In the genomic region with DNA sequence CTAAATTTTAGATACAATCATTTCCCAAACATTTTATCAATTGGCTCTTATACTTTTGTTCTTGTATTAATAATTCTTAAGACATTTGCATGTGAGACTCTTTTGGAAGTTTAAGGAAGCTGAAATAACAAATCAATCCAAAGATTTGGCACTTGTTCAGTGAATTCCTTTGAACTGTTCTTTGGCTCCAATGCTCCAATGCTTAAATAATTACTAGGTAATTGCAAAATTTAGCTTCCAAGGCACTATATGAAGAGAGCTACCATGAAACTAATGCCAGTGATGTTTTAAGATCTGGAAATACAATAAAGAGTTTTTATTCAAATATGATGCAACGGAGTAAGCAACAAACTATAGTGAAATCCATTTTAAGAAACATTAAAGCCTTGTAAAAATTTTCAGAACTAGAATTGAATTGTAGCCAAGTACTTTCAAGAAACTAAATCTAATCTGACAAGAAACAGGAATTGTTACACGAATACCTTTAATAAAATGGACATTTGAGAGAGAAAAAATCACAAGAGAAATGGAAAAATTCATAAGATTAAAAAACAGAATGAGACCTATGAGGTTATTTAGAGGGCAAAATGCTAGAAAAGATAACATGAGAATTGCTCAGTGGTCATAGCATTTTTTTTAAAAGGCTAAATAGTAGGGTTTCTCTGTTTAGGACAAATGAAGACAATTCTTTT, we compare ENCODE assay signal across 19 cellular contexts. TPM values are rescaled to one million over a fixed set of nuclear protein-coding genes. Genes with fewer than 3 reads are reported as not detected.
DNase-seq lines count a peak whose midpoint lies in the region; ATAC-seq, FAIRE-seq and TF ChIP-seq lines count a peak whose summit lies in the region.
"Had no signal": no experiment of that assay in that cellular context is flagged by ENCODE, and none has a peak within 500 bp of the region (broad histone marks: within the 10 kb centered on the region; RNA-seq: fewer than 3 reads in every experiment).

No MANE protein-coding gene starts in this region.

- H3K36me3 ChIP-seq in astrocyte (ENCODE audit: insufficient read depth, low read length) (no peaks in the 10 kb centered on the region), endothelial cell of umbilical vein (ENCODE audit: control insufficient read depth in 2 of 2, extremely low read depth in 1 of 2, insufficient read depth in 2 of 2, low read length in 2 of 2) (no peaks in the 10 kb centered on the region), kidney (ENCODE audit: control insufficient read depth in 1 of 2, insufficient read depth in 2 of 2, low read length in 2 of 2) (no peaks in the 10 kb centered on the region)
- H3K36me3 ChIP-seq: BLaER1 had no signal

- POLR2A ChIA-PET in endothelial cell of umbilical vein (lab: Charles Lee) = no interaction called here

- peaks cover 6% of the 10 kb centered on the region for H3K4me1 ChIP-seq in astrocyte (ENCODE audit: insufficient read depth, low read length)
- no peaks in the 10 kb centered on the region for H3K4me1 ChIP-seq in endothelial cell of umbilical vein (ENCODE audit: control insufficient read depth, extremely low read depth, insufficient read depth, low read length)
- no peaks in the 10 kb centered on the region for H3K4me1 ChIP-seq in kidney (ENCODE audit: control insufficient read depth in 1 of 2, insufficient read depth in 1 of 2, low read depth in 1 of 2, low read length in 2 of 2)
- H3K4me1 ChIP-seq: Caco-2 had no signal

- H3K4me3 ChIP-seq in astrocyte (ENCODE audit: insufficient read depth, low read depth, low read length) = no peak overlapping the region
- H3K4me3 ChIP-seq in endothelial cell of umbilical vein (replicated peaks in 1 of 3; ENCODE audit: insufficient read depth in 1 of 3, low read depth in 1 of 3, low read length in 3 of 3) = no peak overlapping the region
- H3K4me3 ChIP-seq in kidney (ENCODE audit: low read length in 2 of 2) = no peak overlapping the region
- H3K4me3 ChIP-seq: BLaER1 had no signal

- H3K27ac ChIP-seq in astrocyte (ENCODE audit: low read depth, low read length) (no peak overlapping the region), endothelial cell of umbilical vein (ENCODE audit: insufficient read depth, low read depth, low read length) (no peak overlapping the region), kidney (ENCODE audit: low read depth in 2 of 2, low read length in 2 of 2) (no peak overlapping the region)
- H3K27ac ChIP-seq: BLaER1 had no signal

- H3K27me3 ChIP-seq in astrocyte (ENCODE audit: insufficient read depth, low read length) (no peaks in the 10 kb centered on the region), endothelial cell of umbilical vein (ENCODE audit: control insufficient read depth in 2 of 2, insufficient read depth in 2 of 2, low read length in 2 of 2) (peaks cover 0 to 5% of the 10 kb centered on the region in 2 experiments)
- H3K27me3 ChIP-seq: BLaER1 had no signal

- FAIRE-seq in astrocyte (lab: Jason Lieb, UNC) (no peak), endothelial cell of umbilical vein (lab: Jason Lieb, UNC) (no peak), kidney (lab: Jason Lieb, UNC) (peak; percentile 19)
- FAIRE-seq: HTR-8/SVneo had no signal

- TF ChIP-seq POLR2A in endothelial cell of umbilical vein (IDR thresholded peaks at IDR 0.05; ENCODE audit: low read depth, low read length) = no peak

- peaks cover 17% of the 10 kb centered on the region for H3K9me3 Mint-ChIP-seq in astrocyte (ENCODE audit: unreplicated experiment)
- peaks cover 6% of the 10 kb centered on the region for H3K9me3 Mint-ChIP-seq in natural killer cell treated with Interleukin-12 subunit alpha and Interleukin-12 subunit beta and Interleukin-15 and Interleukin-18, amount 100 ng/mL, for 72 hours
- peaks cover 8% of the 10 kb centered on the region for H3K9me3 Mint-ChIP-seq in activated T-helper 1 cell treated with anti-CD3 and anti-CD28 coated beads, Interleukin-12 subunit alpha, Interleukin-12 subunit beta, Interleukin-2, Interleukin-4 antibody, amounts not matched to agents 30 ng/mL and 10 ng/mL and 1 ng/mL, durations not matched to agents 14 hours and 24 hours and 36 hours
- H3K9me3 Mint-ChIP-seq: CD8-positive, alpha-beta memory T cell had no signal

- H4K20me1 ChIP-seq in astrocyte (ENCODE audit: insufficient read depth, low read length) (no peaks in the 10 kb centered on the region), endothelial cell of umbilical vein (replicated peaks; ENCODE audit: control insufficient read depth, extremely low read depth, insufficient read depth, low read length) (no peaks in the 10 kb centered on the region)
- H4K20me1 ChIP-seq: BLaER1 had no signal

- intact Hi-C loops in endothelial cell of umbilical vein (cut with micrococcal nuclease) (no loop called here), kidney (cut with DNase I) (no loop called here)
- intact Hi-C loops in activated T-helper 1 cell treated with anti-CD3 and anti-CD28 coated beads, Interleukin-12 subunit alpha, Interleukin-12 subunit beta, Interleukin-2, Interleukin-4 antibody, amounts not matched to agents 30 ng/mL and 10 ng/mL and 1 ng/mL, durations not matched to agents 14 hours and 24 hours and 36 hours (cut with micrococcal nuclease) = no loop called here

- H3K27ac Mint-ChIP-seq in astrocyte (ENCODE audit: unreplicated experiment) = no peak overlapping the region
- H3K27ac Mint-ChIP-seq in natural killer cell treated with Interleukin-12 subunit alpha and Interleukin-12 subunit beta and Interleukin-15 and Interleukin-18, amount 100 ng/mL, for 72 hours = no peak overlapping the region
- no peak overlapping the region for H3K27ac Mint-ChIP-seq in activated T-helper 1 cell treated with anti-CD3 and anti-CD28 coated beads, Interleukin-12 subunit alpha, Interleukin-12 subunit beta, Interleukin-2, Interleukin-4 antibody, amounts not matched to agents 30 ng/mL and 10 ng/mL and 1 ng/mL, durations not matched to agents 14 hours and 24 hours and 36 hours
- H3K27ac Mint-ChIP-seq: HFFc6 had no signal

- H3K36me3 Mint-ChIP-seq in astrocyte (ENCODE audit: low read depth, unreplicated experiment) = peaks cover 6% of the 10 kb centered on the region
- no peaks in the 10 kb centered on the region for H3K36me3 Mint-ChIP-seq in natural killer cell treated with Interleukin-12 subunit alpha and Interleukin-12 subunit beta and Interleukin-15 and Interleukin-18, amount 100 ng/mL, for 72 hours
- no peaks in the 10 kb centered on the region for H3K36me3 Mint-ChIP-seq in activated T-helper 1 cell treated with anti-CD3 and anti-CD28 coated beads, Interleukin-12 subunit alpha, Interleukin-12 subunit beta, Interleukin-2, Interleukin-4 antibody, amounts not matched to agents 30 ng/mL and 10 ng/mL and 1 ng/mL, durations not matched to agents 14 hours and 24 hours and 36 hours (ENCODE audit: low read depth)
- H3K36me3 Mint-ChIP-seq: CD8-positive, alpha-beta memory T cell had no signal

- DNase-seq in EH (ENCODE audit: low read depth) (peak; percentile 26), astrocyte (ENCODE audit: low read depth) (peak; percentile 46), endothelial cell of umbilical vein (ENCODE audit: low read depth, low spot score) (peak; percentile 26), kidney (no peak), dedifferentiated amniotic fluid mesenchymal stem cell (ENCODE audit: extremely low spot score) (no peak), HUDEP-2 (lab: John Stamatoyannopoulos, UW; ENCODE audit: unreplicated experiment in 76 of 76) (no peak)
- DNase-seq in natural killer cell treated with Interleukin-12 subunit alpha and Interleukin-12 subunit beta and Interleukin-15 and Interleukin-18, amount 100 ng/mL, for 72 hours (ENCODE audit: low spot score) = no peak
- DNase-seq in activated T-helper 1 cell treated with anti-CD3 and anti-CD28 coated beads, Interleukin-12 subunit alpha, Interleukin-12 subunit beta, Interleukin-2, Interleukin-4 antibody, amounts not matched to agents 30 ng/mL and 10 ng/mL and 1 ng/mL, durations not matched to agents 14 hours and 24 hours and 36 hours (ENCODE audit: low spot score) = no peak
- DNase-seq: 8988T; AML-193; Caco-2; CD8-positive, alpha-beta memory T cell; DND-41; GF-D8; HCEC 1CT; HFFc6 had no signal

- H3K4me3 Mint-ChIP-seq in astrocyte (ENCODE audit: unreplicated experiment) = no peak overlapping the region
- no peak overlapping the region for H3K4me3 Mint-ChIP-seq in natural killer cell treated with Interleukin-12 subunit alpha and Interleukin-12 subunit beta and Interleukin-15 and Interleukin-18, amount 100 ng/mL, for 72 hours
- H3K4me3 Mint-ChIP-seq in activated T-helper 1 cell treated with anti-CD3 and anti-CD28 coated beads, Interleukin-12 subunit alpha, Interleukin-12 subunit beta, Interleukin-2, Interleukin-4 antibody, amounts not matched to agents 30 ng/mL and 10 ng/mL and 1 ng/mL, durations not matched to agents 14 hours and 24 hours and 36 hours = no peak overlapping the region
- H3K4me3 Mint-ChIP-seq: CD8-positive, alpha-beta memory T cell; HFFc6 had no signal

- ATAC-seq in natural killer cell treated with Interleukin-12 subunit alpha and Interleukin-12 subunit beta and Interleukin-15 and Interleukin-18, amount 100 ng/mL, for 72 hours = no peak

- no TSS peak for BruUV-seq in endothelial cell of umbilical vein (replicated peaks; lab: Mats Ljungman, UMichigan)

- TF ChIP-seq CTCF in astrocyte (IDR thresholded peaks at IDR 0.05; ENCODE audit: insufficient read depth, low read depth, low read length) (no peak), endothelial cell of umbilical vein (IDR thresholded peaks at IDR 0.05; ENCODE audit: extremely low read depth in 1 of 2, insufficient read depth in 1 of 2, low read depth in 1 of 2, low read length in 2 of 2) (no peak), kidney (IDR thresholded peaks at IDR 0.05; ENCODE audit: borderline replicate concordance, extremely low read depth, insufficient read depth) (no peak)

- peaks cover 23% of the 10 kb centered on the region for H3K4me1 Mint-ChIP-seq in astrocyte (ENCODE audit: low read depth, unreplicated experiment)
- H3K4me1 Mint-ChIP-seq in natural killer cell treated with Interleukin-12 subunit alpha and Interleukin-12 subunit beta and Interleukin-15 and Interleukin-18, amount 100 ng/mL, for 72 hours (ENCODE audit: low read depth in 2 of 2) = peaks cover 28 to 29% of the 10 kb centered on the region in 2 donors
- H3K4me1 Mint-ChIP-seq in activated T-helper 1 cell treated with anti-CD3 and anti-CD28 coated beads, Interleukin-12 subunit alpha, Interleukin-12 subunit beta, Interleukin-2, Interleukin-4 antibody, amounts not matched to agents 30 ng/mL and 10 ng/mL and 1 ng/mL, durations not matched to agents 14 hours and 24 hours and 36 hours (ENCODE audit: low read depth) = peaks cover 18% of the 10 kb centered on the region

- no peaks in the 10 kb centered on the region for H3K9me1 ChIP-seq in endothelial cell of umbilical vein (replicated peaks; ENCODE audit: control insufficient read depth, extremely low read depth, insufficient read depth, low read length)

- H3K9me3 ChIP-seq in astrocyte (ENCODE audit: insufficient read depth, low read depth, low read length) = peaks cover 5% of the 10 kb centered on the region
- H3K9me3 ChIP-seq in endothelial cell of umbilical vein (replicated peaks; ENCODE audit: control insufficient read depth, insufficient read depth, low read length) = no peaks in the 10 kb centered on the region
- peaks cover 0 to 4% of the 10 kb centered on the region in 2 donors for H3K9me3 ChIP-seq in kidney (ENCODE audit: control insufficient read depth in 1 of 2, low read length in 2 of 2)
- H3K9me3 ChIP-seq: BLaER1, Caco-2 had no signal

- no peaks in the 10 kb centered on the region for H3K79me2 ChIP-seq in astrocyte (ENCODE audit: insufficient read depth, low read length)
- H3K79me2 ChIP-seq in endothelial cell of umbilical vein (ENCODE audit: control insufficient read depth, insufficient read depth, low read length) = no peaks in the 10 kb centered on the region

- H2AFZ ChIP-seq in astrocyte (ENCODE audit: low read depth, low read length) (no peak overlapping the region), endothelial cell of umbilical vein (ENCODE audit: low read depth, low read length) (no peak overlapping the region)

- CTCF ChIA-PET in endothelial cell of umbilical vein (lab: Charles Lee) = interaction anchor here (0.9 kb wide), 1 partner anchor 11 kb away, joined by 3 read pairs; no protein-coding TSS in a partner anchor

- H3K4me2 ChIP-seq in astrocyte (ENCODE audit: low read length) (no peak overlapping the region), endothelial cell of umbilical vein (ENCODE audit: insufficient read depth, low read length) (no peak overlapping the region)
- H3K4me2 ChIP-seq: BLaER1 had no signal

- H3K27me3 Mint-ChIP-seq in astrocyte (ENCODE audit: low read depth, unreplicated experiment) = no peaks in the 10 kb centered on the region
- peaks cover 5 to 6% of the 10 kb centered on the region in 2 donors for H3K27me3 Mint-ChIP-seq in natural killer cell treated with Interleukin-12 subunit alpha and Interleukin-12 subunit beta and Interleukin-15 and Interleukin-18, amount 100 ng/mL, for 72 hours
- H3K27me3 Mint-ChIP-seq in activated T-helper 1 cell treated with anti-CD3 and anti-CD28 coated beads, Interleukin-12 subunit alpha, Interleukin-12 subunit beta, Interleukin-2, Interleukin-4 antibody, amounts not matched to agents 30 ng/mL and 10 ng/mL and 1 ng/mL, durations not matched to agents 14 hours and 24 hours and 36 hours (ENCODE audit: insufficient read depth) = no peaks in the 10 kb centered on the region

- dilution Hi-C loops in endothelial cell of umbilical vein (cut with MboI; ENCODE audit: extremely low pct_ligation_motif_present, low sequenced_read_pairs) = no loop called here

- H3K9ac ChIP-seq in astrocyte (ENCODE audit: low read length) = no peak overlapping the region
- H3K9ac ChIP-seq in endothelial cell of umbilical vein (replicated peaks; ENCODE audit: extremely low read depth, insufficient read depth, low read length) = no peak overlapping the region
- H3K9ac ChIP-seq in kidney (ENCODE audit: low read length in 2 of 2) = no peak overlapping the region
- H3K9ac ChIP-seq: BLaER1 had no signal

RNA-seq across cellular contexts. Expression of a gene that starts 43.6 kb away (rescaled TPM):
- not detected in 2 replicates for total RNA-seq in astrocyte
- not detected in 2 replicates for total RNA-seq in endothelial cell of umbilical vein
- not detected in 2 replicates for polyA plus RNA-seq in endothelial cell of umbilical vein
- polyA plus RNA-seq in endothelial cell of umbilical vein (2011; cell fraction: cytosol; rRNA removed) = not detected in 2 replicates
- polyA plus RNA-seq in endothelial cell of umbilical vein (2011; cell fraction: nucleus; rRNA removed) = not detected in 2 replicates
- not detected in 2 replicates for polyA plus RNA-seq in endothelial cell of umbilical vein (2012)
- not detected in 2 replicates for polyA minus RNA-seq in endothelial cell of umbilical vein
- polyA minus RNA-seq in endothelial cell of umbilical vein (2011; cell fraction: cytosol; rRNA and poly(A)+ RNA removed) = not detected
- not detected in 2 replicates for polyA minus RNA-seq in endothelial cell of umbilical vein (2011; cell fraction: nucleus; rRNA and poly(A)+ RNA removed)
- total RNA-seq in kidney = 0.16 TPM
- 5.1 TPM for polyA plus RNA-seq in kidney (ENCODE audit: insufficient read depth, low read depth, low replicate concordance)
- not detected for total RNA-seq in natural killer cell treated with Interleukin-12 subunit alpha and Interleukin-12 subunit beta and Interleukin-15 and Interleukin-18, amount 100 ng/mL, for 72 hours
- total RNA-seq in activated T-helper 1 cell treated with anti-CD3 and anti-CD28 coated beads, Interleukin-12 subunit alpha, Interleukin-12 subunit beta, Interleukin-2, Interleukin-4 antibody, amounts not matched to agents 30 ng/mL and 10 ng/mL and 1 ng/mL, durations not matched to agents 14 hours and 24 hours and 36 hours = not detected in 2 replicates
- total RNA-seq: CD8-positive, alpha-beta memory T cell; H4; HFFc6 had no signal
- polyA plus RNA-seq: CD8-positive, alpha-beta memory T cell had no signal

Comparison
In these comparisons a context has a peak if more than half of its experiments do, and no peak if none do; other contexts are left out.
1. DNase-seq: peak in EH (single experiment), astrocyte (single experiment) and endothelial cell of umbilical vein (single experiment); none in kidney (single experiment), dedifferentiated amniotic fluid mesenchymal stem cell (single experiment), natural killer cell treated with Interleukin-12 subunit alpha and Interleukin-12 subunit beta and Interleukin-15 and Interleukin-18, amount 100 ng/mL, for 72 hours (single experiment), activated T-helper 1 cell treated with anti-CD3 and anti-CD28 coated beads, Interleukin-12 subunit alpha, Interleukin-12 subunit beta, Interleukin-2, Interleukin-4 antibody, amounts not matched to agents 30 ng/mL and 10 ng/mL and 1 ng/mL, durations not matched to agents 14 hours and 24 hours and 36 hours (single experiment) and HUDEP-2 (0 of 76).